9 cellular contexts compared by ENCODE assay signal in genomic region chr15:76147906-76148553, GRCh38.
DNase-seq lines count a peak whose midpoint lies in the region; ATAC-seq and TF ChIP-seq lines count a peak whose summit lies in the region.
"Had no signal": no experiment of that assay in that cellular context is flagged by ENCODE, and none has a peak within 500 bp of the region (broad histone marks: within the 10 kb centered on the region; RNA-seq: fewer than 3 reads in every experiment).

No MANE protein-coding gene starts in this region.

- peaks cover 16% of the 10 kb centered on the region for H3K27me3 Mint-ChIP-seq in activated naive CD8-positive, alpha-beta T cell

- no peaks in the 10 kb centered on the region for H3K27me3 ChIP-seq in right cardiac atrium (ENCODE audit: control insufficient read depth, insufficient read depth)

- H3K4me1 Mint-ChIP-seq in activated naive CD8-positive, alpha-beta T cell (ENCODE audit: low read depth): peaks cover 14% of the 10 kb centered on the region

- peak overlapping the region; percentile 51 for H3K4me3 Mint-ChIP-seq in activated naive CD8-positive, alpha-beta T cell

- no peak overlapping the region for H3K27ac Mint-ChIP-seq in activated naive CD8-positive, alpha-beta T cell

- H3K4me1 ChIP-seq in right cardiac atrium (ENCODE audit: control insufficient read depth, insufficient read depth, low read length): no peaks in the 10 kb centered on the region

- intact Hi-C loops in right cardiac atrium (cut with DNase I): no loop called here

- ATAC-seq in HG02642 (IDR thresholded peaks at IDR 0.05; ENCODE audit: poor library complexity, unreplicated experiment) (peak; percentile 42), SK-N-SH treated with all-trans-retinoic acid at 6 μM for 48 hours (peak; percentile 84), right cardiac atrium (peak; percentile 49 to 61), HG03354 (IDR thresholded peaks at IDR 0.05; ENCODE audit: poor library complexity, severe bottlenecking, unreplicated experiment) (no peak)

- no peak overlapping the region for H3K4me3 ChIP-seq in right cardiac atrium (ENCODE audit: low read length)
- H3K4me3 ChIP-seq: SK-N-MC had no signal

- 14% methylated on average over 21 of the region's 21 CpGs for WGBS in right cardiac atrium

- DNase-seq in COLO829 (ENCODE audit: low spot score) (peak; percentile 51), right cardiac atrium (peak; percentile 52 to 85 (median 81)), inferior parietal cortex (ENCODE audit: extremely low spot score) (no peak)
- DNase-seq in stimulated activated CD4-positive, alpha-beta T cell treated with anti-CD3 and anti-CD28 coated beads, Interleukin-12 subunit alpha, Interleukin-12 subunit beta, amount 100 ng/mL, for 4 hours: peak; percentile 69

- no peaks in the 10 kb centered on the region for H3K9me3 Mint-ChIP-seq in activated naive CD8-positive, alpha-beta T cell (ENCODE audit: low read depth)

- no peaks in the 10 kb centered on the region for H3K9me3 ChIP-seq in right cardiac atrium (ENCODE audit: control insufficient read depth, low read length)

- H3K27ac ChIP-seq in right cardiac atrium (ENCODE audit: low read length): no peak overlapping the region
- H3K27ac ChIP-seq: SK-N-MC had no signal

- H3K36me3 Mint-ChIP-seq in activated naive CD8-positive, alpha-beta T cell: no peaks in the 10 kb centered on the region

TF ChIP-seq in SK-N-SH treated with all-trans-retinoic acid at 6 μM for 48 hours, 23 proteins besides CTCF, POLR2A, EP300 and RAD21:
- TF ChIP-seq CREB5 (CRISPR knock-in tag; IDR thresholded peaks at IDR 0.05; ENCODE audit: low read depth) (no peak), ZC3H10 (CRISPR knock-in tag; IDR thresholded peaks at IDR 0.05) (no peak), BACH2 (CRISPR knock-in tag; IDR thresholded peaks at IDR 0.05; ENCODE audit: borderline replicate concordance) (no peak)
